In the genomic region with DNA sequence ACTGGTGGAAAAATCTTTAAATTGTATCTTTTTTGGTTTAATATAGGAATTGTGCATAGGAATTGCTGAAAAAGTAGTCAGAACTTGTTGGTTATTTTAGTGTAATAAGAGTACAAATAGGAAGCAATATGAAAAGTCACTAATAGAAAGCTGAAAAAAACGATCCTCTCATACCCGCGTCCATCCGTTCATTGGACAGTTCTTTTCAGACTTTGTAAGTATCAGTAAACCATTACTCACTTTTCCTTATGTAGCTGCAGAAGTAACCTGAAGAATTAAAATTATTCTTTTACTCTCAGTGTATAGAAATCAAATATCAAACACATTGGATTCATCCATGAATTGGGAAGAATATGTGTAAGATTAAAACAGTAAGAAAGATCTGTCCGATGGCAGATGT, we compare ENCODE assay signal across 1 cellular context.
TF ChIP-seq lines count a peak whose summit lies in the region.

No MANE protein-coding gene starts in this region.

TF ChIP-seq in IMR-90, 13 proteins besides CTCF, POLR2A, EP300 and RAD21 (continued from another document):
- TF ChIP-seq NFE2L2 (IDR thresholded peaks at IDR 0.05; ENCODE audit: low read depth, low read length), result no peak
